ENCODE assay signal across 14 cellular contexts in the genomic region with DNA sequence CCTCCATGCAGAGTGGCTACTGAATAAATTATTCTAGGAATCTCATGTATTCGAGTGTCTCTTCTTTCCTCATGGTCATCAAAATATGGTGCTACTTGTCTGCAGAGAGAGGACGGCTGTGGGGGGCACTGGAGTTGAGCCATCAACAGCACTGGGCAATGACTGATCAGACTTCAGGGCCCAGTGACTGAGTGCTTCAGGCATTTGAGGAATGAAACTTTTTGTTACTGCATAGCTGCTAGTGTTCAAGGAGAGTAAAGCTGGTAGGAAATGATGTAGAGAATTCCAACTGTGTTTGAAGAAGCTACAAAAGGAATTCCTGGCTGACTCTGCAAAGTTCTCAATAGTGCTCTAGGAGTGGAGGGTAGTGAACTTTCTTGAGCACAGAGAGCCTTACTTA.
DNase-seq lines count a peak whose midpoint lies in the region; ATAC-seq and TF ChIP-seq lines count a peak whose summit lies in the region.
"Had no signal": no experiment of that assay in that cellular context is flagged by ENCODE, and none has a peak within 500 bp of the region (broad histone marks: within the 10 kb centered on the region; RNA-seq: fewer than 3 reads in every experiment).

No MANE protein-coding gene starts in this region.

- H3K36me3 ChIP-seq in IMR-90 (ENCODE audit: control insufficient read depth, insufficient read depth, low read length) (peaks cover 6% of the 10 kb centered on the region), lower lobe of right lung (peaks cover 20% of the 10 kb centered on the region)
- H3K36me3 ChIP-seq: prostate gland had no signal

- H2BK20ac ChIP-seq in IMR-90 (ENCODE audit: low read depth, low read length) = no peak overlapping the region

- H3K27ac ChIP-seq in IMR-90 (ENCODE audit: insufficient read depth, low read length) (no peak overlapping the region), lower lobe of right lung (no peak overlapping the region)
- H3K27ac ChIP-seq: C4-2B, prostate gland had no signal

- peak overlapping the region; percentile 65 for H2BK5ac ChIP-seq in IMR-90 (ENCODE audit: low read depth, low read length, poor library complexity, severe bottlenecking)

- H3K9me3 Mint-ChIP-seq in chondrocyte (ENCODE audit: low read depth) = peaks cover 2% of the 10 kb centered on the region
- H3K9me3 Mint-ChIP-seq: activated B cell treated with CpG ODN at 0.5 μM for 24 hours had no signal

- CTCF ChIA-PET in IMR-90 (lab: Yijun Ruan, JAX) = interaction anchor here (0.6 to 0.9 kb wide), 2 partner anchors 11 to 38 kb away, joined by 3 read pairs; no protein-coding TSS in a partner anchor

- no peak overlapping the region for H2BK120ac ChIP-seq in IMR-90 (ENCODE audit: low read depth, low read length)

- dilution Hi-C loops in IMR-90 (cut with HindIII; ENCODE audit: low sequenced_read_pairs, unreplicated experiment) = no loop called here

- H3K4me1 Mint-ChIP-seq in chondrocyte (ENCODE audit: low read depth) = peaks cover 59% of the 10 kb centered on the region

- WGBS in IMR-90 (ENCODE audit: extremely low coverage in 2 of 2, insufficient read length in 1 of 2), 2 experiments = no CpG with 5 or more reads among the region's 2 CpGs

- H4K8ac ChIP-seq in IMR-90 (ENCODE audit: low read depth in 2 of 2, low read length in 2 of 2) = peak overlapping the region in 1 of 2 experiments; percentile 29; a peak in 1 of 4 replicates

- H3K9me1 ChIP-seq in IMR-90 (ENCODE audit: insufficient read depth, low read length) = no peaks in the 10 kb centered on the region; the same call in 1 of the 2 replicates

- no peak overlapping the region for H3K9ac ChIP-seq in IMR-90 (ENCODE audit: low read depth, low read length)

- H3K4ac ChIP-seq in IMR-90 (ENCODE audit: low read depth, low read length) = no peak overlapping the region

- H2AK9ac ChIP-seq in IMR-90 (replicated peaks; ENCODE audit: low read depth, low read length, poor library complexity) = no peak overlapping the region

- H4K91ac ChIP-seq in IMR-90 (ENCODE audit: insufficient read depth, low read depth, low read length) = no peak overlapping the region

- no peak overlapping the region for H3K56ac ChIP-seq in IMR-90 (ENCODE audit: extremely low read depth, insufficient read depth, low read length)

- TF ChIP-seq CTCF in IMR-90 (conservative IDR thresholded peaks at IDR 0.05; ENCODE audit: low read depth, low read length) (no peak), chondrocyte (IDR thresholded peaks at IDR 0.05) (no peak), lower lobe of right lung (IDR thresholded peaks at IDR 0.05) (no peak)

- in situ Hi-C loops in IMR-90 (cut with MboI; ENCODE audit: low sequenced_read_pairs) = no loop called here

- H3K18ac ChIP-seq in IMR-90 (ENCODE audit: low read depth, low read length) = no peak overlapping the region

- intact Hi-C loops in IMR-90 (cut with micrococcal nuclease) = loop anchor here (5.0 kb wide), 1 partner anchor 51 kb away; no protein-coding TSS in a partner anchor
- intact Hi-C loops in lower lobe of right lung (cut with DNase I) = no loop called here

- no peak for TF ChIP-seq POLR2A in IMR-90 (IDR thresholded peaks at IDR 0.05; ENCODE audit: low read depth, low read length)

- no peak overlapping the region for H3K23ac ChIP-seq in IMR-90 (ENCODE audit: low read depth, low read length)

- peak overlapping the region; percentile 86 for H3K27ac Mint-ChIP-seq in chondrocyte (ENCODE audit: unreplicated experiment)
- H3K27ac Mint-ChIP-seq: activated B cell treated with CpG ODN at 0.5 μM for 24 hours had no signal

- H3K4me2 ChIP-seq in IMR-90 (ENCODE audit: low read depth, low read length) = no peak overlapping the region

- H3K4me3 ChIP-seq in IMR-90 (ENCODE audit: insufficient read depth, low read depth, low read length) = no peak overlapping the region
- no peak overlapping the region for H3K4me3 ChIP-seq in lower lobe of right lung
- H3K4me3 ChIP-seq: prostate gland had no signal

- no peak overlapping the region for H2BK15ac ChIP-seq in IMR-90 (ENCODE audit: low read depth, low read length)

- H3K36me3 Mint-ChIP-seq in chondrocyte (ENCODE audit: low read depth) = no peaks in the 10 kb centered on the region

- no peak overlapping the region for H4K5ac ChIP-seq in IMR-90 (ENCODE audit: low read depth, low read length)

- POLR2A ChIA-PET in IMR-90 (lab: Charles Lee; ENCODE audit: unreplicated experiment) = no interaction called here

- H2AFZ ChIP-seq in IMR-90 (replicated peaks; ENCODE audit: low read length, poor library complexity) = no peak overlapping the region

- no peak overlapping the region for H3K4me3 Mint-ChIP-seq in chondrocyte (ENCODE audit: unreplicated experiment)
- H3K4me3 Mint-ChIP-seq: activated B cell treated with CpG ODN at 0.5 μM for 24 hours had no signal

- no peak for TF ChIP-seq RAD21 in IMR-90 (IDR thresholded peaks at IDR 0.05; ENCODE audit: low read length)

- DNase-seq in AG08395 (ENCODE audit: low spot score) (peak; percentile 80), IMR-90 (peak; percentile 84), chondrocyte (ENCODE audit: low spot score) (peak; percentile 66), lower lobe of right lung (peak; percentile 49), Kasumi-1 (lab: John Stamatoyannopoulos, UW) (no peak), cerebellar cortex (ENCODE audit: low spot score) (no peak), NCI-H2107 treated with DMSO at 0.1 percent for 48 hours (lab: John Stamatoyannopoulos, UW; ENCODE audit: unreplicated experiment) (no peak), NCI-H2081 (lab: John Stamatoyannopoulos, UW) (no peak)
- DNase-seq: activated B cell treated with CpG ODN at 0.5 μM for 24 hours; activated effector memory CD4-positive, alpha-beta T cell treated with anti-CD3 and anti-CD28 coated beads, Interleukin-2, amount 50 U/mL, for 16 hours; kidney; NCI-H1105 treated with DMSO at 0.1 percent for 48 hours had no signal

- no peaks in the 10 kb centered on the region for H3K27me3 Mint-ChIP-seq in chondrocyte (ENCODE audit: low read depth)
- H3K27me3 Mint-ChIP-seq: activated B cell treated with CpG ODN at 0.5 μM for 24 hours had no signal

- no peaks in the 10 kb centered on the region for H3K9me3 ChIP-seq in IMR-90 (ENCODE audit: control insufficient read depth, insufficient read depth, low read length)
- H3K9me3 ChIP-seq in lower lobe of right lung = no peaks in the 10 kb centered on the region
- H3K9me3 ChIP-seq: prostate gland had no signal

- H3K79me1 ChIP-seq in IMR-90 (ENCODE audit: low read depth in 1 of 2, low read length in 2 of 2) = no peaks in the 10 kb centered on the region

- no peaks in the 10 kb centered on the region for H3K27me3 ChIP-seq in IMR-90 (ENCODE audit: control insufficient read depth, insufficient read depth, low read length)
- no peaks in the 10 kb centered on the region for H3K27me3 ChIP-seq in lower lobe of right lung (ENCODE audit: low read depth)

- ATAC-seq in IMR-90 (ENCODE audit: low read depth) (peak; percentile 91), lower lobe of right lung (peak; percentile 84 to 86)

- no peaks in the 10 kb centered on the region for H4K20me1 ChIP-seq in IMR-90 (ENCODE audit: insufficient read depth, low read length)

- no peak overlapping the region for H2AK5ac ChIP-seq in IMR-90 (ENCODE audit: low read depth, low read length)

- no TSS peak for BruUV-seq in IMR-90 (replicated peaks; lab: Mats Ljungman, UMichigan)

- H3K4me1 ChIP-seq in IMR-90 (ENCODE audit: control insufficient read depth, insufficient read depth, low read length) (peaks cover 4% of the 10 kb centered on the region), lower lobe of right lung (no peaks in the 10 kb centered on the region)
- H3K4me1 ChIP-seq: prostate gland had no signal

- no peak overlapping the region for H3K14ac ChIP-seq in IMR-90 (replicated peaks; ENCODE audit: low read depth, low read length)

TF ChIP-seq in IMR-90, 13 proteins besides CTCF, POLR2A, EP300 and RAD21:
- TF ChIP-seq NFE2L2 (IDR thresholded peaks at IDR 0.05; ENCODE audit: low read depth, low read length) = 0 out of 2 replicates have a peak, but pooled peaks have one; percentile 1
- TF ChIP-seq CEBPB (IDR thresholded peaks at IDR 0.05; ENCODE audit: low read depth, low read length) = peak; percentile 9; the same call in 1 of the 2 replicates
- no peak for TF ChIP-seq FOS (IDR thresholded peaks at IDR 0.05; ENCODE audit: low read depth, low read length)

Comparison
In these comparisons a context has a peak if more than half of its experiments do, and no peak if none do; other contexts are left out.
1. DNase-seq: peak in AG08395 (single experiment), IMR-90 (single experiment), chondrocyte (single experiment) and lower lobe of right lung (single experiment); none in Kasumi-1 (0 of 2), cerebellar cortex (single experiment), NCI-H2107 treated with DMSO at 0.1 percent for 48 hours (single experiment) and NCI-H2081 (0 of 2).